ENCODE assay signal across 34 cellular contexts in the genomic region with DNA sequence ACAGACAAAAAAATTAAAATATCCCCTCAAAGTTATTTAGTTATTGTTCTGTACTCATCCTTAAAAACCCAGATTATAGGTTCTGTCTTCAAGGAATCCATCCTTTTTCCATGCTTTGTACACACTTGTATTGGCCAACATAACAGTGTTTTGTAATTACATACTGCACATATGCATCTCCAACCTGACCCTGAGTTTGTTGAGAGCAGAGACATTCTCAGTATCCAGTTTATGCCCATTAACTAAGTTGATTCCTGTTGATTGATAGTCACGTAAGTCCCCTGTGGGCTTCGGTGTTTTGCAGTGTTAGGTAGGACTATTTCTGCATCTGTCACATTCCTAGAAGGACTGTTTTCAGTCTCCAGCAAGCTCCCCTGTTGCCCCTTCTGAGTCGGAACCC. TPM values are rescaled to one million over a fixed set of nuclear protein-coding genes. Genes with fewer than 3 reads are reported as not detected.
"Had no signal": no experiment of that assay in that cellular context is flagged by ENCODE, and none has a peak within 500 bp of the region (broad histone marks: within the 10 kb centered on the region; RNA-seq: fewer than 3 reads in every experiment).

No MANE protein-coding gene starts in this region.

- H3K4me1 ChIP-seq: adrenal gland, ascending aorta had no signal

- H3K9me3 ChIP-seq: adrenal gland, ascending aorta had no signal

- H3K4me3 ChIP-seq: adrenal gland, ascending aorta, cardiac muscle cell had no signal

- H3K27ac ChIP-seq: adrenal gland, ascending aorta, cardiac muscle cell, WERI-Rb-1 had no signal

- H3K36me3 ChIP-seq: adrenal gland, ascending aorta, cardiac muscle cell, WERI-Rb-1 had no signal

- H3K27me3 ChIP-seq: ascending aorta had no signal

- DNase-seq: activated CD4-positive, alpha-beta memory T cell treated with anti-CD3 and anti-CD28 coated beads for 36 hours; activated CD4-positive, alpha-beta T cell treated with anti-CD3 and anti-CD28 coated beads for 1 hour; activated CD4-positive, alpha-beta T cell treated with anti-CD3 and anti-CD28 coated beads for 36 hours; activated CD4-positive, alpha-beta T cell treated with anti-CD3 and anti-CD28 coated beads, Interleukin-2, amount 50 U/mL, for 1 hour; activated CD4-positive, alpha-beta T cell treated with anti-CD3 and anti-CD28 coated beads, Interleukin-2, amount 50 U/mL, for 4 hours; activated CD4-positive, CD25-positive, alpha-beta regulatory T cell; activated CD8-positive, alpha-beta memory T cell treated with anti-CD3 and anti-CD28 coated beads, Interleukin-2, amount 50 U/mL, for 4 hours; activated CD8-positive, alpha-beta T cell treated with anti-CD3 and anti-CD28 coated beads for 36 hours; activated effector memory CD4-positive, alpha-beta T cell treated with anti-CD3 and anti-CD28 coated beads, Interleukin-2, amount 50 U/mL, for 16 hours; activated gamma-delta T cell treated with Interleukin-2 at 50 U/mL for 16 hours; activated naive CD4-positive, alpha-beta T cell; activated naive CD4-positive, alpha-beta T cell treated with anti-CD3 and anti-CD28 coated beads for 36 hours; activated naive CD4-positive, alpha-beta T cell treated with anti-CD3 and anti-CD28 coated beads, Interleukin-2, amount 50 U/mL, for 16 hours; activated naive CD8-positive, alpha-beta T cell treated with anti-CD3 and anti-CD28 coated beads for 36 hours; activated T-cell treated with anti-CD3 and anti-CD28 coated beads for 4 hours; activated T-cell treated with anti-CD3 and anti-CD28 coated beads, Interleukin-2, amount 50 U/mL, for 1 hour; activated T-cell treated with anti-CD3 and anti-CD28 coated beads, Interleukin-2, amount 50 U/mL, for 4 hours; activated T-cell treated with anti-CD3 and anti-CD28 coated beads, Interleukin-2, amount 50 U/mL, for 72 hours; adrenal gland; amniotic stem cell; anterior cingulate cortex; central memory CD4-positive, alpha-beta T cell; T-helper 1 cell; T-helper 2 cell; T-helper 9 cell; WERI-Rb-1 had no signal

- FAIRE-seq: bronchial epithelial cell had no signal

RNA-seq across cellular contexts. Expression of a gene that starts 33.6 kb away (rescaled TPM):
- total RNA-seq: activated CD4-positive, alpha-beta memory T cell treated with anti-CD3 and anti-CD28 coated beads for 36 hours; activated CD4-positive, alpha-beta T cell treated with anti-CD3 and anti-CD28 coated beads for 36 hours; activated CD4-positive, alpha-beta T cell treated with anti-CD3 and anti-CD28 coated beads, Interleukin-2, amount 10 ng/mL, durations not matched to agents 24 days and 14 days; activated CD8-positive, alpha-beta memory T cell treated with anti-CD3 and anti-CD28 coated beads for 36 hours; activated CD8-positive, alpha-beta T cell treated with anti-CD3 and anti-CD28 coated beads for 36 hours; activated naive CD4-positive, alpha-beta T cell treated with anti-CD3 and anti-CD28 coated beads for 36 hours; activated naive CD4-positive, alpha-beta T cell treated with anti-CD3 and anti-CD28 coated beads, Interleukin-2, amount 50 U/mL, for 72 hours; activated naive CD8-positive, alpha-beta T cell treated with anti-CD3 and anti-CD28 coated beads for 36 hours; activated T-cell treated with anti-CD3 and anti-CD28 coated beads, Interleukin-2, amount 50 U/mL, for 4 hours; activated T-helper 1 cell treated with anti-CD3 and anti-CD28 coated beads, Interleukin-12 subunit alpha, Interleukin-12 subunit beta, Interleukin-2, Interleukin-4 antibody, amounts not matched to agents 30 ng/mL and 10 ng/mL and 1 ng/mL, durations not matched to agents 14 hours and 24 hours and 36 hours; activated T-helper 17 cell treated with anti-CD3 and anti-CD28 coated beads, Interleukin-2, amount 50 U/mL, for 72 hours; ascending aorta; bronchial epithelial cell; cardiac muscle cell had no signal
- polyA plus RNA-seq: cardiac muscle cell had no signal
